In the genomic region with DNA sequence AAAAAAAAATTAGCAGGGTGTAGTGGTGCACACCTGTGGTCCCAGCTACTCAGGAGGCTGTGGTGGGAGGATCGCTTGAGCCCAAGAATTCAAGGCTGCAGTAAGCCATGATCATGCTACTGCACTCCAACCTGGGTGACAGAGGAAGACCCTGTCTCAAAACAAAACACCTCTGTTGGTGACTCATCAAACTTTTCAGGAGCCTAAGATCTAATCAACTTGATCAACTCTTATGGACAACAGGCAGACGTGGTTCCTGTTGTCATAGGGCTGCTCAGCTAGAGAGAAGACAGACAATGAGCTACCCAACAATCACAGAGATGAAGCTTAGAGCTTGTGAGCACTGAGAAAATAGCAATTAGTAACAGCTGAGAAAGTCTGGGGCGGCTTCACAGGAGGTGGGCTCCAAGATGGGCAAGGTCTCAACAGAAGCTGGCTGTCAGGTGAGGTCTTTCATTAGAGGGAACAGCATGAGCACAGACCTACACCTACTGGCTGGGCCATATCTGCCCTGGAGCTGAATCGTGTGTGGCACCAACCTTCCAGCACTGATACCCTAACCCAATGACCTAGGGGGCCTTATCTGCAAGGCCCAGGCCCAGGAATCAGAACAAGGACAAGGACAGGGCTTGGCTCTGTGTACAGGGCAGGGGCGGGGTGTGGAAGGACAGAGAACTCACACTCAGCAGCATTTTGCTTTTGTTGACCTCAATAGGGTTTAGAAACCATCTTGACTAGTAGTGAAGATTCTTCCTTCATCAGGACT, we compare ENCODE assay signal across 1 cellular context.
A peak's percentile ranks its signal among the peaks of the same experiment; 100 is the strongest.
TF ChIP-seq lines count a peak whose summit lies in the region.

No MANE protein-coding gene starts in this region.

TF ChIP-seq in K562, 482 proteins besides CTCF, POLR2A, EP300 and RAD21 (continues in another document):
- TF ChIP-seq HMG20A (CRISPR knock-in tag; conservative IDR thresholded peaks at IDR 0.05): no peak
- TF ChIP-seq TCF3 (CRISPR knock-in tag; IDR thresholded peaks at IDR 0.05): peak; percentile 99
- TF ChIP-seq THAP7 (CRISPR knock-in tag; IDR thresholded peaks at IDR 0.05): no peak
- no peak for TF ChIP-seq POLR3A (IDR thresholded peaks at IDR 0.05; ENCODE audit: borderline replicate concordance, extremely low read depth, insufficient read depth, insufficient read length)
- TF ChIP-seq, protein P1, sequence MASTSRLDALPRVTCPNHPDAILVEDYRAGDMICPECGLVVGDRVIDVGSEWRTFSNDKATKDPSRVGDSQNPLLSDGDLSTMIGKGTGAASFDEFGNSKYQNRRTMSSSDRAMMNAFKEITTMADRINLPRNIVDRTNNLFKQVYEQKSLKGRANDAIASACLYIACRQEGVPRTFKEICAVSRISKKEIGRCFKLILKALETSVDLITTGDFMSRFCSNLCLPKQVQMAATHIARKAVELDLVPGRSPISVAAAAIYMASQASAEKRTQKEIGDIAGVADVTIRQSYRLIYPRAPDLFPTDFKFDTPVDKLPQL (IDR thresholded peaks at IDR 0.05; ENCODE audit: extremely low read depth, insufficient read length): no peak
- no peak for TF ChIP-seq CBX1 (IDR thresholded peaks at IDR 0.05; ENCODE audit: low read depth)
- no peak for TF ChIP-seq THAP12 (CRISPR knock-in tag; IDR thresholded peaks at IDR 0.05)
- TF ChIP-seq PHTF2 (CRISPR knock-in tag; IDR thresholded peaks at IDR 0.05): no peak
- no peak for TF ChIP-seq HDGF (IDR thresholded peaks at IDR 0.05)
- no peak for TF ChIP-seq EHMT2 (IDR thresholded peaks at IDR 0.05)
- TF ChIP-seq CBX8 (IDR thresholded peaks at IDR 0.05; ENCODE audit: borderline replicate concordance, extremely low read depth, low read depth, low read length, poor library complexity, severe bottlenecking): no peak
- TF ChIP-seq SIX5 (IDR thresholded peaks at IDR 0.05; ENCODE audit: borderline replicate concordance in 1 of 2, insufficient read depth in 1 of 2, low read depth in 1 of 2, low read length in 2 of 2): no peak
- no peak for TF ChIP-seq PTTG1 (tag; IDR thresholded peaks at IDR 0.05; ENCODE audit: low read depth)
- no peak for TF ChIP-seq ZNF668 (CRISPR knock-in tag; IDR thresholded peaks at IDR 0.05)
- no peak for TF ChIP-seq TGIF2 (CRISPR knock-in tag; IDR thresholded peaks at IDR 0.05)
- TF ChIP-seq RREB1 (CRISPR knock-in tag; IDR thresholded peaks at IDR 0.05): no peak
- TF ChIP-seq HCFC1 (IDR thresholded peaks at IDR 0.05; ENCODE audit: low read depth, low read length): no peak
- peak; percentile 22 to 54; a peak in 1 of 4 replicates for TF ChIP-seq FOXK2 (conservative IDR thresholded peaks at IDR 0.05 in 1 of 2, IDR thresholded peaks at IDR 0.05 in 1 of 2; ENCODE audit: low read depth in 2 of 2)
- TF ChIP-seq ZNF23 (CRISPR knock-in tag; IDR thresholded peaks at IDR 0.05): no peak
- no peak for TF ChIP-seq ASH1L (IDR thresholded peaks at IDR 0.05; ENCODE audit: borderline replicate concordance, low read depth, partially characterized antibody)
- TF ChIP-seq JUNB (CRISPR knock-in tag; conservative IDR thresholded peaks at IDR 0.05): no peak
- no peak for TF ChIP-seq PHF8 (IDR thresholded peaks at IDR 0.05; ENCODE audit: borderline replicate concordance, low read length)
- TF ChIP-seq TCF7L2 (IDR thresholded peaks at IDR 0.05; ENCODE audit: low read depth, low read length): no peak
- TF ChIP-seq NFE2L1 (tag; IDR thresholded peaks at IDR 0.05; ENCODE audit: borderline replicate concordance, low read depth): no peak
- peak in 1 of 2 experiments; percentile 25; a peak in 1 of 4 replicates for TF ChIP-seq FOXA3 (CRISPR knock-in tag; conservative IDR thresholded peaks at IDR 0.05 in 1 of 2, IDR thresholded peaks at IDR 0.05 in 1 of 2)
- no peak for TF ChIP-seq SMAD2 (IDR thresholded peaks at IDR 0.05; ENCODE audit: low read depth, low read length)
- no peak for TF ChIP-seq NCOA1 (IDR thresholded peaks at IDR 0.05; ENCODE audit: low read depth)
- TF ChIP-seq, protein P2, sequence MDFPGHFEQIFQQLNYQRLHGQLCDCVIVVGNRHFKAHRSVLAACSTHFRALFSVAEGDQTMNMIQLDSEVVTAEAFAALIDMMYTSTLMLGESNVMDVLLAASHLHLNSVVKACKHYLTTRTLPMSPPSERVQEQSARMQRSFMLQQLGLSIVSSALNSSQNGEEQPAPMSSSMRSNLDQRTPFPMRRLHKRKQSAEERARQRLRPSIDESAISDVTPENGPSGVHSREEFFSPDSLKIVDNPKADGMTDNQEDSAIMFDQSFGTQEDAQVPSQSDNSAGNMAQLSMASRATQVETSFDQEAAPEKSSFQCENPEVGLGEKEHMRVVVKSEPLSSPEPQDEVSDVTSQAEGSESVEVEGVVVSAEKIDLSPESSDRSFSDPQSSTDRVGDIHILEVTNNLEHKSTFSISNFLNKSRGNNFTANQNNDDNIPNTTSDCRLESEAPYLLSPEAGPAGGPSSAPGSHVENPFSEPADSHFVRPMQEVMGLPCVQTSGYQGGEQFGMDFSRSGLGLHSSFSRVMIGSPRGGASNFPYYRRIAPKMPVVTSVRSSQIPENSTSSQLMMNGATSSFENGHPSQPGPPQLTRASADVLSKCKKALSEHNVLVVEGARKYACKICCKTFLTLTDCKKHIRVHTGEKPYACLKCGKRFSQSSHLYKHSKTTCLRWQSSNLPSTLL (IDR thresholded peaks at IDR 0.05): no peak
- no peak for TF ChIP-seq KLF1 (tag; IDR thresholded peaks at IDR 0.05)
- TF ChIP-seq E2F5 (CRISPR knock-in tag; IDR thresholded peaks at IDR 0.05): no peak
- TF ChIP-seq E2F3 (CRISPR knock-in tag; IDR thresholded peaks at IDR 0.05): no peak
- no peak for TF ChIP-seq CHD2 (IDR thresholded peaks at IDR 0.05; ENCODE audit: low read depth, low read length)
- no peak for TF ChIP-seq CREBBP (IDR thresholded peaks at IDR 0.05; ENCODE audit: low read depth, low read length)
- TF ChIP-seq ZNF586 (CRISPR knock-in tag; conservative IDR thresholded peaks at IDR 0.05): no peak
- TF ChIP-seq TARDBP (IDR thresholded peaks at IDR 0.05): peak; percentile 61; the same call in 1 of the 2 replicates
- peak; percentile 87; the same call in 1 of the 2 replicates for TF ChIP-seq DMBX1 (CRISPR knock-in tag; IDR thresholded peaks at IDR 0.05; ENCODE audit: borderline replicate concordance)
- TF ChIP-seq BHLHE40 (IDR thresholded peaks at IDR 0.05; ENCODE audit: low read length): peak; percentile 90
- no peak for TF ChIP-seq ARHGAP35 (IDR thresholded peaks at IDR 0.05; ENCODE audit: partially characterized antibody)
- TF ChIP-seq ZNF707 (CRISPR knock-in tag; conservative IDR thresholded peaks at IDR 0.05): peak; percentile 74
- peak; percentile 89 for TF ChIP-seq NFIC (IDR thresholded peaks at IDR 0.05)
- TF ChIP-seq L3MBTL2 (IDR thresholded peaks at IDR 0.05): no peak
- no peak for TF ChIP-seq HMG20B (CRISPR knock-in tag; IDR thresholded peaks at IDR 0.05)
- TF ChIP-seq HNRNPH1 (optimal IDR thresholded peaks at IDR 0.05; ENCODE audit: low read depth, low read length): no peak
- no peak for TF ChIP-seq COPS2 (conservative IDR thresholded peaks at IDR 0.05)
- no peak for TF ChIP-seq ESRRB (CRISPR knock-in tag; IDR thresholded peaks at IDR 0.05; ENCODE audit: borderline replicate concordance)
- TF ChIP-seq FOSL1 (tag; conservative IDR thresholded peaks at IDR 0.05): peak; percentile 53
- peak; percentile 32; the same call in 1 of the 2 replicates for TF ChIP-seq TOE1 (IDR thresholded peaks at IDR 0.05; ENCODE audit: borderline replicate concordance)
- TF ChIP-seq TOE1 (CRISPR knock-in tag; IDR thresholded peaks at IDR 0.05; ENCODE audit: borderline replicate concordance, low read depth): 0 out of 2 replicates have a peak, but pooled peaks have one; percentile 12
- no peak for TF ChIP-seq EP400 (IDR thresholded peaks at IDR 0.05)
- TF ChIP-seq POLR2AphosphoS5 (IDR thresholded peaks at IDR 0.05; ENCODE audit: control insufficient read depth, insufficient read depth, low read depth, low read length): peak; percentile 96
- peak; percentile 72 for TF ChIP-seq FOXM1 (IDR thresholded peaks at IDR 0.05; ENCODE audit: low read depth)
- no peak for TF ChIP-seq FOXM1 (CRISPR knock-in tag; IDR thresholded peaks at IDR 0.05; ENCODE audit: low read depth)
- 0 out of 2 replicates have a peak, but pooled peaks have one; percentile 55 for TF ChIP-seq KHSRP (IDR thresholded peaks at IDR 0.05)
- no peak for TF ChIP-seq MYC (IDR thresholded peaks at IDR 0.05; ENCODE audit: low read depth, low read length)
- TF ChIP-seq MYC (CRISPR knock-in tag; IDR thresholded peaks at IDR 0.05; ENCODE audit: borderline replicate concordance, low read depth): no peak
- no peak for TF ChIP-seq ZNF134 (CRISPR knock-in tag; conservative IDR thresholded peaks at IDR 0.05)
- TF ChIP-seq, protein P3, sequence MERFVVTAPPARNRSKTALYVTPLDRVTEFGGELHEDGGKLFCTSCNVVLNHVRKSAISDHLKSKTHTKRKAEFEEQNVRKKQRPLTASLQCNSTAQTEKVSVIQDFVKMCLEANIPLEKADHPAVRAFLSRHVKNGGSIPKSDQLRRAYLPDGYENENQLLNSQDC (CRISPR knock-in tag; IDR thresholded peaks at IDR 0.05): no peak
- no peak for TF ChIP-seq TFAM (CRISPR knock-in tag; conservative IDR thresholded peaks at IDR 0.05)
- TF ChIP-seq SPI1 (IDR thresholded peaks at IDR 0.05; ENCODE audit: borderline replicate concordance, low read depth, low read length): no peak
- TF ChIP-seq U2AF2 (optimal IDR thresholded peaks at IDR 0.05; ENCODE audit: low read depth, low read length): no peak
- no peak for TF ChIP-seq ZNF324 (CRISPR knock-in tag; IDR thresholded peaks at IDR 0.05)
- no peak; the same call in 1 of the 2 replicates for TF ChIP-seq JUN (IDR thresholded peaks at IDR 0.05; ENCODE audit: borderline replicate concordance, low read depth, low read length)
- TF ChIP-seq JUN (CRISPR knock-in tag; IDR thresholded peaks at IDR 0.05; ENCODE audit: borderline replicate concordance): no peak
- TF ChIP-seq CCAR2 (IDR thresholded peaks at IDR 0.05; ENCODE audit: low read depth, low read length): no peak
